1 cellular context compared by ENCODE assay signal in genomic region chr7:37645276-37646040, GRCh38.
TF ChIP-seq lines count a peak whose summit lies in the region.

No MANE protein-coding gene starts in this region.

TF ChIP-seq in H1, 55 proteins besides CTCF, POLR2A, EP300 and RAD21:
- TF ChIP-seq ASH2L (IDR thresholded peaks at IDR 0.05; ENCODE audit: low read length) (no peak), TAF7 (optimal IDR thresholded peaks at IDR 0.05; ENCODE audit: borderline replicate concordance, low read depth, low read length) (no peak), SP2 (IDR thresholded peaks at IDR 0.05; ENCODE audit: low read length) (no peak), SP1 (IDR thresholded peaks at IDR 0.05; ENCODE audit: low read depth, low read length) (no peak), HDAC2 (IDR thresholded peaks at IDR 0.05; ENCODE audit: borderline replicate concordance in 1 of 2, low read depth in 2 of 2, low read length in 2 of 2) (no peak), EZH2 (IDR thresholded peaks at IDR 0.05; ENCODE audit: low read depth, low read length, severe bottlenecking) (no peak), TAF1 (IDR thresholded peaks at IDR 0.05; ENCODE audit: low read depth, low read length) (no peak), CTBP2 (IDR thresholded peaks at IDR 0.05; ENCODE audit: borderline replicate concordance, insufficient read depth, insufficient read length, low read length) (no peak), KDM4A (IDR thresholded peaks at IDR 0.05; ENCODE audit: low read depth, low read length, severe bottlenecking) (no peak), JUND (IDR thresholded peaks at IDR 0.05; ENCODE audit: low read length) (no peak), SIRT6 (IDR thresholded peaks at IDR 0.05; ENCODE audit: low read length) (no peak), CREB1 (IDR thresholded peaks at IDR 0.05) (no peak)
